Comparison of ENCODE assay signal across 21 cellular contexts in the genomic region with DNA sequence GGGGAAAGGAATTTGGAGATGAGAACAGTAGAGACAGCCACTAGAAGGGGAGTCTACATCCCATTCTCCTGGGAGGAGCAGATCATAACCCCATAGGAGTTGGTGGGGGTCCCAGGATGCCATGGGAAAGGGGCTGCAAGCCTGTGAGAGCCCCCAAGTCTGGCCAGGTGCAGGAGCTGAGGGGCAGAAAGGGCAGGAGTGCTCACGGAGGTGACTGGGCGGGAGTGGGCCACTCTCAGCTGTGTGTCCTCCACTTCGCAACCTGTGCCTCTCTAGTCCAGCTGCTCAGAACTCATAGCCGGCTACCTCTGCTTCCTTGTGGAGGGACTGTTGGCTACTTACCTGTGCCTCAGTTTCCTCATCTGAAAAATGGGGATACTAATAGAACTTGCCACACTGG.
"Had no signal": no experiment of that assay in that cellular context is flagged by ENCODE, and none has a peak within 500 bp of the region (broad histone marks: within the 10 kb centered on the region; RNA-seq: fewer than 3 reads in every experiment).

No MANE protein-coding gene starts in this region.

- H3K27ac ChIP-seq: SJSA1, SK-N-MC had no signal

- H3K9me3 ChIP-seq: SJSA1 had no signal

- H3K4me1 ChIP-seq: SJSA1 had no signal

- H3K36me3 ChIP-seq: MG63, SJSA1 had no signal

- H3K4me3 ChIP-seq: MG63, SJSA1, SK-N-MC had no signal

- DNase-seq: Karpas-422, KG1, MG63, NCI-H1092, NCI-H1105 treated with DMSO at 0.1 percent for 48 hours, NCI-H1417 treated with DMSO at 0.1 percent for 48 hours, NCI-H146, NCI-H1694 treated with DMSO at 0.1 percent for 48 hours, NCI-H1930, NCI-H2081, NCI-H2107, NCI-H2227 treated with DMSO at 0.1 percent for 48 hours, NCI-H524 treated with DMSO at 0.1 percent for 48 hours, NCI-H69, NCI-H774, Right ventricle myocardium superior, RPMI8226, SIG-M5 had no signal

- FAIRE-seq: RCC 7860 had no signal
